In genomic region chr6:45377041-45377554, GRCh38 we compare ENCODE assay signal across 1 cellular context.
TF ChIP-seq lines count a peak whose summit lies in the region.

No MANE protein-coding gene starts in this region.

TF ChIP-seq in HepG2, 621 proteins besides CTCF, POLR2A, EP300 and RAD21 (continued from another document):
- TF ChIP-seq TFE3 (CRISPR knock-in tag; IDR thresholded peaks at IDR 0.05), result no peak
